9 cellular contexts compared by ENCODE assay signal in the genomic region with DNA sequence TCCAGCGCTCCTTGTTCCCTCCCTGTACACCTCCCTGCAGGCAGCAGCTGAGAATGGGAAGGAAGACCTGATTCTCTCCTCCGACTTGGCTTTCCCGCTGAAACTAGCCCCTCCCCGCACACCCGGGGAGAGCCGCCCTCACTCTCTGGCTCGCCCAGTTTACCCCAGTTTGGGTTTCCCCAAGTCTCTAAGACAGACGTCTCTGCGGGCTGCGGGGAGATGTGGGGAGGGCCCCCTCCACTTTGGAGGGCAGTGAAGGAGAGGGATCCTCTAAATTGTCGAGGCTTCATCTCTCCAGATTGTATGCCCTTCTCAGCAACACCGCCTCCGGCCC. TPM values are rescaled to one million over a fixed set of nuclear protein-coding genes. Genes with fewer than 3 reads are reported as not detected.
DNase-seq lines count a peak whose midpoint lies in the region; ATAC-seq, FAIRE-seq and TF ChIP-seq lines count a peak whose summit lies in the region.
"Had no signal": no experiment of that assay in that cellular context is flagged by ENCODE, and none has a peak within 500 bp of the region (broad histone marks: within the 10 kb centered on the region; RNA-seq: fewer than 3 reads in every experiment).

No MANE protein-coding gene starts in this region.

- H3K9me3 ChIP-seq in NT2/D1 (ENCODE audit: insufficient read depth, low read length): no peaks in the 10 kb centered on the region
- no peaks in the 10 kb centered on the region for H3K9me3 ChIP-seq in kidney (ENCODE audit: control insufficient read depth in 1 of 2, low read length in 2 of 2)

- peaks cover 16% of the 10 kb centered on the region for H3K27me3 ChIP-seq in NT2/D1 (ENCODE audit: insufficient read depth, insufficient read length)

- intact Hi-C loops in kidney (cut with DNase I): no loop called here

- no peaks in the 10 kb centered on the region for H3K36me3 Mint-ChIP-seq in activated naive CD8-positive, alpha-beta T cell

- CTCF ChIA-PET in GM10248 (lab: Yijun Ruan, JAX): interaction anchor here (1.6 kb wide), 1 partner anchor 8 kb away, joined by 9 read pairs; the partner anchor contains the start of gene MIEN1

- peaks cover 13% of the 10 kb centered on the region for H3K4me1 Mint-ChIP-seq in activated naive CD8-positive, alpha-beta T cell (ENCODE audit: low read depth)

- H3K9me3 Mint-ChIP-seq in activated naive CD8-positive, alpha-beta T cell (ENCODE audit: low read depth): no peaks in the 10 kb centered on the region

- H3K4me3 ChIP-seq in NT2/D1 (ENCODE audit: insufficient read length, low read depth): peak overlapping the region; percentile 53
- H3K4me3 ChIP-seq in kidney (ENCODE audit: low read length in 2 of 2): peak overlapping the region; percentile 77 to 84

- H3K4me3 Mint-ChIP-seq in activated naive CD8-positive, alpha-beta T cell: peak overlapping the region; percentile 79

- TF ChIP-seq CTCF in GM10248 (IDR thresholded peaks at IDR 0.05; ENCODE audit: control extremely low read depth, extremely low read depth, low read depth, missing control alignments) (no peak), kidney (IDR thresholded peaks at IDR 0.05; ENCODE audit: borderline replicate concordance, extremely low read depth, insufficient read depth) (no peak)

- DNase-seq in GM10248 (ENCODE audit: extremely low spot score): peak; percentile 77
- DNase-seq in NT2/D1 (ENCODE audit: low read depth, low spot score): no peak
- DNase-seq in kidney: peak; percentile 74
- DNase-seq in stimulated activated CD8-positive, alpha-beta memory T cell treated with anti-CD3 and anti-CD28 coated beads, Interleukin-7, amount 100 ng/mL, for 4 hours (ENCODE audit: low read depth in 2 of 2): peak; percentile 17 to 33
- DNase-seq in DMS114 treated with DMSO at 0.1 percent for 48 hours (lab: John Stamatoyannopoulos, UW; ENCODE audit: unreplicated experiment): no peak
- no peak for DNase-seq in NCI-H446 (lab: John Stamatoyannopoulos, UW)

- peaks cover 3% of the 10 kb centered on the region for H3K27me3 Mint-ChIP-seq in activated naive CD8-positive, alpha-beta T cell

- H3K4me1 ChIP-seq in NT2/D1 (ENCODE audit: insufficient read depth, insufficient read length): peaks cover 20% of the 10 kb centered on the region
- H3K4me1 ChIP-seq in kidney (ENCODE audit: control insufficient read depth in 1 of 2, insufficient read depth in 1 of 2, low read depth in 1 of 2, low read length in 2 of 2): peaks cover 7 to 14% of the 10 kb centered on the region in 2 donors

- H3K9ac ChIP-seq in NT2/D1 (ENCODE audit: insufficient read length, low read depth): peak overlapping the region; percentile 68
- H3K9ac ChIP-seq in kidney (ENCODE audit: low read length in 2 of 2): peak overlapping the region in 1 of 2 donors; percentile 90

- no peak for FAIRE-seq in kidney (lab: Jason Lieb, UNC)

- ATAC-seq in HG03175 (IDR thresholded peaks at IDR 0.05; ENCODE audit: unreplicated experiment): no peak

- no peaks in the 10 kb centered on the region for H3K36me3 ChIP-seq in NT2/D1 (ENCODE audit: insufficient read depth, insufficient read length, low read length)
- H3K36me3 ChIP-seq in kidney (ENCODE audit: control insufficient read depth in 1 of 2, insufficient read depth in 2 of 2, low read length in 2 of 2): peaks cover 2 to 15% of the 10 kb centered on the region in 2 donors

- peak overlapping the region; percentile 94 to 96 for H3K27ac ChIP-seq in kidney (ENCODE audit: low read depth in 2 of 2, low read length in 2 of 2)

- no peak overlapping the region for H3K27ac Mint-ChIP-seq in activated naive CD8-positive, alpha-beta T cell

- POLR2A ChIA-PET in GM10248 (lab: Yijun Ruan, JAX): no interaction called here

RNA-seq across cellular contexts. Expression of gene GRB7, which starts 0.8 kb away (rescaled TPM):
- 72.5 TPM for total RNA-seq in kidney
- 20.9 TPM for polyA plus RNA-seq in kidney (ENCODE audit: insufficient read depth, low read depth, low replicate concordance)
- total RNA-seq: glomerular endothelial cell had no signal

RNA-seq across cellular contexts. Expression of gene MIEN1, which starts 8.2 kb away (rescaled TPM):
- 51.6 TPM for total RNA-seq in kidney
- 186 TPM for polyA plus RNA-seq in kidney (ENCODE audit: insufficient read depth, low read depth, low replicate concordance)

RNA-seq across cellular contexts. Expression of gene ERBB2, which starts 38.7 kb away (rescaled TPM):
- 186 TPM for total RNA-seq in kidney
- 76.5 TPM for polyA plus RNA-seq in kidney (ENCODE audit: insufficient read depth, low read depth, low replicate concordance)

RNA-seq across cellular contexts. Expression of gene PGAP3, which starts 50.7 kb away (rescaled TPM):
- total RNA-seq in kidney: 48.5 TPM
- polyA plus RNA-seq in kidney (ENCODE audit: insufficient read depth, low read depth, low replicate concordance): 33.8 TPM

Comparison
In these comparisons a context has a peak if more than half of its experiments do, and no peak if none do; other contexts are left out.
1. DNase-seq: peak in GM10248 (single experiment), kidney (single experiment) and stimulated activated CD8-positive, alpha-beta memory T cell treated with anti-CD3 and anti-CD28 coated beads, Interleukin-7, amount 100 ng/mL, for 4 hours (2 of 2); none in NT2/D1 (single experiment), DMS114 treated with DMSO at 0.1 percent for 48 hours (single experiment) and NCI-H446 (0 of 2).